ENCODE assay signal across 1 cellular context in the genomic region with DNA sequence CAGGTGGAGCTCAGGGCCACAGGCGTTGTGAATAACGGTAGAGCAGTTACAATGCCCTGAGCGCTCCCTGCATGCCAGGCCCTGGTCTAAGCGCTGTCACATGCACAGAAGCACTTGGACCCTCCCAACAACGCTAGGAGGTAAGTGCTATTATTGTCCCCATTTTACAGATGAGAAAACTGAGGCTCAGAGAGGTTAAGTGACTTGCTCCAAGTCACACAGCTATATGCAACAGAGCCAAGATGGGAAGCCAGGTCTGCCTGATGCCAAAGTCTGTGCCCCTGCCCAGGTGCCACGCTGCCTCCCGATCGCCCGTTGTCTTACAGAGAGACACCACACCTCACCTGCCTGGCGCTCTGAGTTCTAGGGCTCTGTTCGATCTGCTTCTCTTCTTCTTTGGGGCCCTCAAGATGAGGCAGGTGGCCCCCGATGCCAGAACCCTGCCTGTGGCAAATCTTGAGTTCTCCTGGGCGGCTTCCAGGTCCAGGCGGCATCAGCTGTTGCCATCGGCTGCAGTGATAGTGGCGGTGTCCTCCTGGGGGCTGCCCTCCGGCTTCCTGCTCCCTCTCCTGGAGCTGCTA.
A peak's percentile ranks its signal among the peaks of the same experiment; 100 is the strongest.
TF ChIP-seq lines count a peak whose summit lies in the region.

No MANE protein-coding gene starts in this region.

TF ChIP-seq in H1, 55 proteins besides CTCF, POLR2A, EP300 and RAD21:
- TF ChIP-seq NANOG (IDR thresholded peaks at IDR 0.05; ENCODE audit: insufficient read depth, low read depth, low read length, poor library complexity, severe bottlenecking) (no peak), HDAC6 (IDR thresholded peaks at IDR 0.05; ENCODE audit: low read depth, low read length) (no peak), KDM1A (IDR thresholded peaks at IDR 0.05; ENCODE audit: borderline replicate concordance, low read length) (peak; percentile 82)
